Comparison of ENCODE assay signal across 17 cellular contexts in genomic region chr11:73243093-73243485, GRCh38. TPM values are rescaled to one million over a fixed set of nuclear protein-coding genes. Genes with fewer than 3 reads are reported as not detected.
DNase-seq lines count a peak whose midpoint lies in the region; ATAC-seq, FAIRE-seq and TF ChIP-seq lines count a peak whose summit lies in the region.
"Had no signal": no experiment of that assay in that cellular context is flagged by ENCODE, and none has a peak within 500 bp of the region (broad histone marks: within the 10 kb centered on the region; RNA-seq: fewer than 3 reads in every experiment).

No MANE protein-coding gene starts in this region.

- CTCF ChIA-PET in H1 (lab: Charles Lee; ENCODE audit: partially characterized antibody), result interaction anchor here (0.6 to 21.6 kb wide), 33 partner anchors 9 to 675 kb away, joined by 3 to 451 read pairs (median 4); partner anchors contain the start of genes P2RY2 and P2RY6

- TF ChIP-seq EP300 in H1 (IDR thresholded peaks at IDR 0.05; ENCODE audit: borderline replicate concordance in 1 of 2, low read depth in 2 of 2, low read length in 2 of 2), result no peak

- H3K79me1 ChIP-seq in H1 (ENCODE audit: low read depth, low read length), result no peaks in the 10 kb centered on the region
- no peaks in the 10 kb centered on the region for H3K79me1 ChIP-seq in neuronal stem cell (ENCODE audit: low read depth, low read length)

- H3K4me2 ChIP-seq in DND-41 (ENCODE audit: insufficient read depth, low read length) (peak overlapping the region; percentile 45), Karpas-422 (ENCODE audit: low read depth, low read length, poor library complexity, severe bottlenecking) (no peak overlapping the region), H1 (ENCODE audit: insufficient read depth in 1 of 2, low read depth in 2 of 2, low read length in 2 of 2) (peak overlapping the region in 1 of 2 experiments; percentile 65; a peak in 1 of 4 replicates), neuronal stem cell (ENCODE audit: insufficient read depth, low read length, poor library complexity, severe bottlenecking) (no peak overlapping the region)

- no peaks in the 10 kb centered on the region for H3K79me2 ChIP-seq in DND-41 (ENCODE audit: insufficient read depth, low read length)
- no peaks in the 10 kb centered on the region for H3K79me2 ChIP-seq in Karpas-422 (ENCODE audit: low read length)
- H3K79me2 ChIP-seq in H1 (ENCODE audit: control insufficient read depth in 1 of 2, insufficient read depth in 2 of 2, low read length in 2 of 2), result no peaks in the 10 kb centered on the region

- H3K27me3 ChIP-seq in DND-41 (ENCODE audit: insufficient read depth, low read length, poor library complexity) (no peaks in the 10 kb centered on the region), Karpas-422 (ENCODE audit: low read length) (no peaks in the 10 kb centered on the region), H1 (replicated peaks in 1 of 4; ENCODE audit: control insufficient read depth in 3 of 4, extremely low read depth in 1 of 4, insufficient read depth in 3 of 4, low read length in 3 of 4) (no peaks in the 10 kb centered on the region), neuronal stem cell (ENCODE audit: control insufficient read depth in 3 of 3, insufficient read depth in 3 of 3, low read depth in 1 of 3, low read length in 3 of 3) (no peaks in the 10 kb centered on the region)
- H3K27me3 ChIP-seq: foreskin keratinocyte, Peyer's patch, thyroid gland had no signal

- peak overlapping the region; percentile 86; the same call in 1 of the 2 replicates for H2BK5ac ChIP-seq in H1 (ENCODE audit: low read depth, low read length)
- H2BK5ac ChIP-seq in neuronal stem cell (ENCODE audit: low read length), result no peak overlapping the region

- H2AFZ ChIP-seq in DND-41 (ENCODE audit: low read depth, low read length) (no peak overlapping the region), Karpas-422 (ENCODE audit: low read length) (peak overlapping the region; percentile 49; the same call in 1 of the 2 replicates), H1 (ENCODE audit: low read length) (0 out of 2 replicates have a peak overlapping the region, but pooled peaks have one; percentile 65), neuronal stem cell (ENCODE audit: low read length) (peak overlapping the region; percentile 94)

- no peak overlapping the region for H2AK5ac ChIP-seq in H1 (ENCODE audit: low read depth, low read length)
- peak overlapping the region; percentile 89 for H2AK5ac ChIP-seq in neuronal stem cell (ENCODE audit: low read depth, low read length)

- no peaks in the 10 kb centered on the region for H3K9me2 ChIP-seq in Karpas-422 (replicated peaks; ENCODE audit: insufficient read depth, low read length)

- FAIRE-seq in H1 (lab: Jason Lieb, UNC), result no peak

- no peaks in the 10 kb centered on the region for H3K36me3 ChIP-seq in DND-41 (ENCODE audit: insufficient read depth, low read length)
- H3K36me3 ChIP-seq in Karpas-422 (ENCODE audit: insufficient read depth, low read length), result no peaks in the 10 kb centered on the region
- no peaks in the 10 kb centered on the region for H3K36me3 ChIP-seq in H1 (ENCODE audit: control insufficient read depth in 2 of 4, insufficient read depth in 4 of 4, low read length in 3 of 4)
- H3K36me3 ChIP-seq in neuronal stem cell (replicated peaks in 1 of 2; ENCODE audit: control insufficient read depth in 2 of 2, insufficient read depth in 2 of 2, low read length in 2 of 2), result no peaks in the 10 kb centered on the region
- H3K36me3 ChIP-seq: Peyer's patch, thyroid gland had no signal

- 89% methylated on average over 8 of the region's 8 CpGs; no CpG with 5 or more reads in 1 of the 2 experiments for WGBS in H1 (ENCODE audit: extremely low coverage in 1 of 2, insufficient coverage in 1 of 2, insufficient read length in 1 of 2, insufficient replicate concordance in 2 of 2, low coverage in 1 of 2, low lambda C conversion rate in 2 of 2, missing lambda C conversion rate in 1 of 2), 2 experiments
- no CpG with 5 or more reads among the region's 8 CpGs for WGBS in neuronal stem cell (ENCODE audit: extremely low coverage in 2 of 2, insufficient read length in 2 of 2, insufficient replicate concordance in 1 of 2), 2 donors

- POLR2A ChIA-PET in H1 (lab: Charles Lee; ENCODE audit: partially characterized antibody), result interaction anchor here (0.7 to 1.0 kb wide), 3 partner anchors 15 to 411 kb away, joined by 3 read pairs; no protein-coding TSS in a partner anchor

- H3K23ac ChIP-seq in H1 (ENCODE audit: insufficient read length), result no peak overlapping the region
- peak overlapping the region; percentile 57 for H3K23ac ChIP-seq in neuronal stem cell (ENCODE audit: low read depth, low read length, poor library complexity)

- H3K9ac ChIP-seq in DND-41 (ENCODE audit: low read depth, low read length) (no peak overlapping the region), Karpas-422 (ENCODE audit: low read length) (no peak overlapping the region), H1 (replicated peaks in 1 of 4; ENCODE audit: extremely low read depth in 1 of 4, low read depth in 3 of 4, low read length in 3 of 4) (no peak overlapping the region), neuronal stem cell (ENCODE audit: low read depth, low read length, poor library complexity) (peak overlapping the region; percentile 22)

- peak overlapping the region; percentile 54; the same call in 1 of the 2 replicates for H3K18ac ChIP-seq in H1 (ENCODE audit: extremely low read depth, low read length)
- peak overlapping the region; percentile 60 for H3K18ac ChIP-seq in neuronal stem cell (ENCODE audit: low read length)

- H3K27ac ChIP-seq in DND-41 (ENCODE audit: low read length) (no peak overlapping the region), Karpas-422 (ENCODE audit: low read length) (no peak overlapping the region), H1 (ENCODE audit: low read depth, low read length) (no peak overlapping the region), neuronal stem cell (replicated peaks; ENCODE audit: low read length) (no peak overlapping the region)
- H3K27ac ChIP-seq: epithelial cell of prostate, foreskin keratinocyte, Peyer's patch, SK-N-MC had no signal

- H4K91ac ChIP-seq in H1 (replicated peaks; ENCODE audit: insufficient read length, low read length) (peak overlapping the region; percentile 67), neuronal stem cell (ENCODE audit: low read depth, low read length, poor library complexity) (peak overlapping the region; percentile 50)

- H3K4me3 ChIP-seq in DND-41 (ENCODE audit: low read depth in 1 of 2, low read length in 2 of 2), result no peak overlapping the region
- H3K4me3 ChIP-seq in Karpas-422 (ENCODE audit: low read length), result no peak overlapping the region
- H3K4me3 ChIP-seq in H1 (ENCODE audit: extremely low read depth in 1 of 4, insufficient read depth in 2 of 4, low read depth in 3 of 4, low read length in 4 of 4), result no peak overlapping the region
- no peak overlapping the region for H3K4me3 ChIP-seq in neuronal stem cell (ENCODE audit: low read length in 2 of 2)
- H3K4me3 ChIP-seq: thyroid gland had no signal

- TF ChIP-seq CTCF in DND-41 (IDR thresholded peaks at IDR 0.05; ENCODE audit: borderline replicate concordance, extremely low read depth, low read length, poor library complexity, severe bottlenecking) (no peak), H1 (IDR thresholded peaks at IDR 0.05; ENCODE audit: control extremely low read depth in 1 of 3, insufficient read depth in 1 of 3, low read depth in 1 of 3, low read length in 3 of 3) (no peak)

- no peaks in the 10 kb centered on the region for H4K20me1 ChIP-seq in DND-41 (ENCODE audit: insufficient read depth, low read length)
- H4K20me1 ChIP-seq in Karpas-422 (ENCODE audit: insufficient read depth, low read depth, low read length), result no peaks in the 10 kb centered on the region
- no peaks in the 10 kb centered on the region for H4K20me1 ChIP-seq in H1 (replicated peaks in 1 of 2; ENCODE audit: control insufficient read depth in 1 of 2, insufficient read depth in 2 of 2, low read length in 2 of 2)

- DNase-seq in DND-41, result no peak
- no peak for DNase-seq in Karpas-422
- no peak for DNase-seq in H1 (ENCODE audit: low read depth in 1 of 2, low spot score in 2 of 2)
- no peak for DNase-seq in neuronal stem cell (ENCODE audit: low spot score)
- no peak for DNase-seq in NCI-H1694 (lab: John Stamatoyannopoulos, UW)
- DNase-seq in SIG-M5 treated with dmso at 0.1 percent for 504 hours (lab: John Stamatoyannopoulos, UW; ENCODE audit: unreplicated experiment), result no peak
- no peak for DNase-seq in cerebellar cortex (ENCODE audit: low spot score)
- no peak for DNase-seq in NCI-H1105 (lab: John Stamatoyannopoulos, UW)

- H3K4ac ChIP-seq in H1 (replicated peaks; ENCODE audit: insufficient read length, low read depth, low read length), result peak overlapping the region; percentile 16
- no peak overlapping the region for H3K4ac ChIP-seq in neuronal stem cell (ENCODE audit: low read length)

- H3K4me1 ChIP-seq in DND-41 (ENCODE audit: insufficient read depth, low read length) (peaks cover 9% of the 10 kb centered on the region), Karpas-422 (ENCODE audit: low read length) (peaks cover 9% of the 10 kb centered on the region), H1 (replicated peaks in 1 of 4; ENCODE audit: control insufficient read depth in 3 of 4, insufficient read depth in 4 of 4, low read length in 3 of 4) (peaks cover 0 to 8% (median 3%) of the 10 kb centered on the region in 4 experiments; a peak in 3 of 7 replicates), neuronal stem cell (ENCODE audit: control insufficient read depth in 2 of 2, insufficient read depth in 1 of 2, low read depth in 1 of 2, low read length in 2 of 2) (peaks cover 11 to 18% of the 10 kb centered on the region in 2 donors)
- H3K4me1 ChIP-seq: foreskin keratinocyte, Peyer's patch had no signal

- ATAC-seq in DND-41 (ENCODE audit: insufficient read depth, low read depth), result no peak

- no peak overlapping the region for H3K56ac ChIP-seq in H1 (replicated peaks; ENCODE audit: insufficient read length, low read depth, low read length)

- H3K14ac ChIP-seq in H1 (ENCODE audit: insufficient read length) (no peak overlapping the region), neuronal stem cell (ENCODE audit: low read length) (no peak overlapping the region)

- H2BK12ac ChIP-seq in H1 (ENCODE audit: low read depth, low read length) (peak overlapping the region; percentile 83), neuronal stem cell (ENCODE audit: low read length) (peak overlapping the region; percentile 60)

- no peak for TF ChIP-seq RAD21 in H1 (IDR thresholded peaks at IDR 0.05 in 1 of 2, conservative IDR thresholded peaks at IDR 0.05 in 1 of 2; ENCODE audit: low read depth in 2 of 2, low read length in 2 of 2)

- no peak overlapping the region for H4K5ac ChIP-seq in H1 (ENCODE audit: insufficient read length, low read depth, low read length)

- peak overlapping the region; percentile 72; the same call in 1 of the 2 replicates for H4K8ac ChIP-seq in H1 (ENCODE audit: extremely low read depth, insufficient read depth, low read length)
- peak overlapping the region; percentile 98 for H4K8ac ChIP-seq in neuronal stem cell (ENCODE audit: low read depth, low read length)

- no peak for TF ChIP-seq POLR2A in H1 (IDR thresholded peaks at IDR 0.05; ENCODE audit: control extremely low read depth in 1 of 2, low read depth in 2 of 2, low read length in 2 of 2)

- H2BK120ac ChIP-seq in H1 (replicated peaks; ENCODE audit: low read depth, low read length) (peak overlapping the region; percentile 48), neuronal stem cell (ENCODE audit: low read depth, low read length) (no peak overlapping the region)

- H3K9me3 ChIP-seq in DND-41 (ENCODE audit: insufficient read depth, low read length, severe bottlenecking) (no peaks in the 10 kb centered on the region), Karpas-422 (ENCODE audit: low read length) (no peaks in the 10 kb centered on the region), H1 (ENCODE audit: insufficient read depth in 2 of 2, low read depth in 1 of 2, low read length in 1 of 2) (no peaks in the 10 kb centered on the region), neuronal stem cell (replicated peaks in 1 of 2; ENCODE audit: control insufficient read depth in 2 of 2, insufficient read depth in 1 of 2, low read depth in 1 of 2, low read length in 2 of 2) (no peaks in the 10 kb centered on the region)
- H3K9me3 ChIP-seq: Peyer's patch, thyroid gland had no signal

- 0 out of 2 replicates have a peak overlapping the region, but pooled peaks have one; percentile 95 for H2BK15ac ChIP-seq in H1 (ENCODE audit: low read length)
- peak overlapping the region; percentile 69 for H2BK15ac ChIP-seq in neuronal stem cell (ENCODE audit: low read length)

- peak overlapping the region; percentile 62 for H2BK20ac ChIP-seq in H1 (ENCODE audit: low read length)

- H3K23me2 ChIP-seq in H1 (ENCODE audit: low read depth, low read length), result no peaks in the 10 kb centered on the region; the same call in 1 of the 2 replicates

RNA-seq across cellular contexts. Expression of gene P2RY2, which starts 25.0 kb away (rescaled TPM):
- not detected in 2 replicates for total RNA-seq in Karpas-422 (2014; rRNA removed; shearing (Covaris generic); ENCODE audit: low replicate concordance)
- 1.0 and 1.2 TPM in 2 replicates for total RNA-seq in H1 (2021; fragmentation: NEBNext Ultra II Directional; extraction: Animal tissue kit (Norgen Biotek cat#: 25700))
- 1.5 and 2.6 TPM in 2 replicates for polyA plus RNA-seq in H1 (2011; rRNA removed)
- 1.4 TPM for polyA plus RNA-seq in H1 (2011; cell fraction: cytosol; rRNA removed)
- polyA plus RNA-seq in H1 (2011; cell fraction: nucleus; rRNA removed), result 1.6 TPM
- 0.21 to 0.75 TPM (median 0.57 TPM) in 4 replicates for polyA plus RNA-seq in H1 (2012, experiment 1 of 2)
- 0.63 TPM for polyA plus RNA-seq in H1 (2012, experiment 2 of 2)
- 0.93 TPM for polyA plus RNA-seq in H1 (2013, experiment 1 of 2)
- polyA plus RNA-seq in H1 (2013, experiment 2 of 2), result 0.85 TPM
- 1.4 and 1.5 TPM in 2 replicates for polyA minus RNA-seq in H1 (2011; rRNA and poly(A)+ RNA removed)
- 0.66 TPM for polyA minus RNA-seq in H1 (2011; cell fraction: cytosol; rRNA and poly(A)+ RNA removed)
- polyA minus RNA-seq in H1 (2011; cell fraction: nucleus; rRNA and poly(A)+ RNA removed), result 2.7 TPM
- 1.2 TPM for polyA plus RNA-seq in neuronal stem cell (2013, experiment 1 of 2)
- 1.2 TPM for polyA plus RNA-seq in neuronal stem cell (2013, experiment 2 of 2)
- total RNA-seq: CD4-positive, alpha-beta T cell; osteocyte had no signal

RNA-seq across cellular contexts. Expression of gene P2RY6, which starts 29.0 kb away (rescaled TPM):
- not detected in 2 replicates for total RNA-seq in Karpas-422 (2014; rRNA removed; shearing (Covaris generic); ENCODE audit: low replicate concordance)
- not detected in 2 replicates for total RNA-seq in H1 (2021; fragmentation: NEBNext Ultra II Directional; extraction: Animal tissue kit (Norgen Biotek cat#: 25700))
- 0.15 and 0.20 TPM in 2 replicates for polyA plus RNA-seq in H1 (2011; rRNA removed)
- polyA plus RNA-seq in H1 (2011; cell fraction: cytosol; rRNA removed), result 0.26 TPM
- polyA plus RNA-seq in H1 (2011; cell fraction: nucleus; rRNA removed), result 0.13 TPM
- polyA plus RNA-seq in H1 (2012, experiment 1 of 2), result 0.09 to 0.11 TPM in 2 of 4 replicates, not detected in the others
- not detected for polyA plus RNA-seq in H1 (2012, experiment 2 of 2)
- polyA plus RNA-seq in H1 (2013, experiment 1 of 2), result 0.18 TPM
- polyA plus RNA-seq in H1 (2013, experiment 2 of 2), result 0.07 TPM
- 0.17 and 0.32 TPM in 2 replicates for polyA minus RNA-seq in H1 (2011; rRNA and poly(A)+ RNA removed)
- polyA minus RNA-seq in H1 (2011; cell fraction: cytosol; rRNA and poly(A)+ RNA removed), result not detected
- not detected for polyA minus RNA-seq in H1 (2011; cell fraction: nucleus; rRNA and poly(A)+ RNA removed)
- polyA plus RNA-seq in neuronal stem cell (2013, experiment 1 of 2), result 0.14 TPM
- 0.17 TPM for polyA plus RNA-seq in neuronal stem cell (2013, experiment 2 of 2)
- total RNA-seq: CD4-positive, alpha-beta T cell; dermis blood vessel endothelial cell; foreskin keratinocyte; osteocyte; WTC11 had no signal
- polyA plus RNA-seq: foreskin keratinocyte had no signal
